ENCODE assay signal across 23 cellular contexts in the genomic region with DNA sequence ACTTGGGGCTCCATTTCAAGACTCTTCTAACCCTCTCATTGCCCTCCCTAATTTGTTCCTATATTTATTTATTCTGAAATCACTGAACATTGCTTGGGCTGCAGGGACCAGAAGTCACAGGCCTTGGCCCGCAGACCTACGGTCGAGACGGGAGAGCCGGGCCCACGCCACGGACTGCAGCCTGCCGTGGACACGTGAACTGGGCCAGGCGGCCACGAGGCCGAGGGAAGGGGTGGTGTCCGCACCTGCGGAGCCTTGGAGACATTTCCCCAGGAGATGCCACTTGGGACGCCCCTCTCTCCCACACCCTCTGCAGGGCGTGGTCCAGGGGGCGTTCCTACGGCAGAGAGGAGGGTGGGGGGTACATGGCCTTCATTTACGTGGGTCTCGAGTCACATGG.
"Had no signal": no experiment of that assay in that cellular context is flagged by ENCODE, and none has a peak within 500 bp of the region (broad histone marks: within the 10 kb centered on the region; RNA-seq: fewer than 3 reads in every experiment).

No MANE protein-coding gene starts in this region.

- FAIRE-seq: bronchial epithelial cell, kidney, pancreas had no signal

- H3K27ac Mint-ChIP-seq: activated CD4-positive, alpha-beta T cell treated with anti-CD3 and anti-CD28 coated beads for 36 hours; activated CD8-positive, alpha-beta memory T cell treated with anti-CD3 and anti-CD28 coated beads, Interleukin-2, amount 10 ng/mL, durations not matched to agents 7 days and 5 days; activated CD8-positive, alpha-beta T cell treated with anti-CD3 and anti-CD28 coated beads, Interleukin-2, amount 10 ng/mL, durations not matched to agents 7 days and 5 days; activated naive CD8-positive, alpha-beta T cell; activated T-cell treated with anti-CD3 and anti-CD28 coated beads, Interleukin-2, amount 50 U/mL, for 72 hours; dendritic cell treated with granulocyte-macrophage colony-stimulating factor and Interleukin-4, amounts not matched to agents 40 ng/mL and 50 ng/mL, for 4 days; endodermal cell; immature natural killer cell; mesothelial cell of epicardium; nephron progenitor cell; stimulated activated naive B cell treated with anti-CD40 and anti-IgM and Interleukin-4, amounts not matched to agents 10 μg/mL and 1 μg/mL and 100 μg/mL, for 72 hours had no signal

- H3K4me1 ChIP-seq: pancreas, prostate gland, transverse colon had no signal

- H3K9me3 Mint-ChIP-seq: activated T-cell treated with anti-CD3 and anti-CD28 coated beads, Interleukin-2, amount 50 U/mL, for 72 hours; central memory CD8-positive, alpha-beta T cell; dendritic cell treated with granulocyte-macrophage colony-stimulating factor and Interleukin-4, amounts not matched to agents 40 ng/mL and 50 ng/mL, for 4 days; endodermal cell; mesothelial cell of epicardium; nephron progenitor cell; stimulated activated naive B cell treated with anti-CD40 and anti-IgM and Interleukin-4, amounts not matched to agents 10 μg/mL and 1 μg/mL and 100 μg/mL, for 72 hours had no signal

- H3K4me3 Mint-ChIP-seq: activated CD4-positive, alpha-beta T cell treated with anti-CD3 and anti-CD28 coated beads for 36 hours; activated CD8-positive, alpha-beta memory T cell treated with anti-CD3 and anti-CD28 coated beads, Interleukin-2, amount 10 ng/mL, durations not matched to agents 7 days and 5 days; activated CD8-positive, alpha-beta T cell treated with anti-CD3 and anti-CD28 coated beads, Interleukin-2, amount 10 ng/mL, durations not matched to agents 7 days and 5 days; activated naive CD8-positive, alpha-beta T cell; activated T-cell treated with anti-CD3 and anti-CD28 coated beads, Interleukin-2, amount 50 U/mL, for 72 hours; central memory CD8-positive, alpha-beta T cell; dendritic cell treated with granulocyte-macrophage colony-stimulating factor and Interleukin-4, amounts not matched to agents 40 ng/mL and 50 ng/mL, for 4 days; endodermal cell; immature natural killer cell; mesothelial cell of epicardium; nephron progenitor cell; stimulated activated naive B cell treated with anti-CD40 and anti-IgM and Interleukin-4, amounts not matched to agents 10 μg/mL and 1 μg/mL and 100 μg/mL, for 72 hours had no signal

- H3K27me3 ChIP-seq: transverse colon had no signal

- H3K4me2 ChIP-seq: smooth muscle cell had no signal

- H3K4me3 ChIP-seq: pancreas, prostate gland, smooth muscle cell, transverse colon had no signal

- DNase-seq: anterior cingulate cortex, foreskin fibroblast, hippocampal formation, immature natural killer cell, kidney, mammary epithelial cell had no signal

- H3K9me3 ChIP-seq: pancreas, prostate gland, transverse colon had no signal

- H3K4me1 Mint-ChIP-seq: activated CD4-positive, alpha-beta T cell treated with anti-CD3 and anti-CD28 coated beads for 36 hours; central memory CD8-positive, alpha-beta T cell; endodermal cell; immature natural killer cell; naive B cell; stimulated activated naive B cell treated with anti-CD40 and anti-IgM and Interleukin-4, amounts not matched to agents 10 μg/mL and 1 μg/mL and 100 μg/mL, for 72 hours had no signal

- H3K27ac ChIP-seq: pancreas, prostate gland, transverse colon had no signal

- H3K36me3 ChIP-seq: pancreas, prostate gland, transverse colon had no signal
